Comparison of ENCODE assay signal across 35 cellular contexts in genomic region chr16:78480588-78480987, GRCh38.
"Had no signal": no experiment of that assay in that cellular context is flagged by ENCODE, and none has a peak within 500 bp of the region (broad histone marks: within the 10 kb centered on the region; RNA-seq: fewer than 3 reads in every experiment).

No MANE protein-coding gene starts in this region.

- H3K36me3 ChIP-seq: MG63 had no signal

- H3K27me3 ChIP-seq: MG63 had no signal

- H3K9me3 ChIP-seq: MG63 had no signal

- DNase-seq: Karpas-422, Kasumi-1, MG63, MM.1S, MV-4-11, NCI-H1048, NCI-H1092, NCI-H1092 treated with DMSO at 0.1 percent for 48 hours, NCI-H1105, NCI-H1105 treated with DMSO at 0.1 percent for 48 hours, NCI-H1417, NCI-H1417 treated with DMSO at 0.1 percent for 48 hours, NCI-H1436, NCI-H1436 treated with DMSO at 0.1 percent for 48 hours, NCI-H146, NCI-H1694, NCI-H1694 treated with DMSO at 0.1 percent for 48 hours, NCI-H187, NCI-H187 treated with DMSO at 0.1 percent for 48 hours, NCI-H1930, NCI-H2029, NCI-H2029 treated with DMSO at 0.1 percent for 48 hours, NCI-H2081, NCI-H2081 treated with DMSO at 0.1 percent for 48 hours, NCI-H2107, NCI-H2171, NCI-H2171 treated with DMSO at 0.1 percent for 48 hours, NCI-H2227 treated with DMSO at 0.1 percent for 48 hours, NCI-H226, NCI-H345, NCI-H446, NCI-H446 treated with DMSO at 0.1 percent for 48 hours, NCI-H510A, NCI-H510A treated with DMSO at 0.1 percent for 48 hours, NCI-H524 had no signal

- H3K4me3 ChIP-seq: MG63 had no signal
